ENCODE assay signal across 8 cellular contexts in genomic region chr12:39103552-39104165, GRCh38.
DNase-seq lines count a peak whose midpoint lies in the region; ATAC-seq and TF ChIP-seq lines count a peak whose summit lies in the region.

No MANE protein-coding gene starts in this region.

- no peaks in the 10 kb centered on the region for H3K9me3 ChIP-seq in tibial artery

- H3K36me3 ChIP-seq in tibial artery: no peaks in the 10 kb centered on the region

- no peak overlapping the region for H3K4me3 ChIP-seq in HL-60 (replicated peaks; ENCODE audit: insufficient read depth, low read length)
- H3K4me3 ChIP-seq in cardiac fibroblast (replicated peaks in 1 of 2; ENCODE audit: low read depth in 2 of 2, low read length in 2 of 2): no peak overlapping the region
- no peak overlapping the region for H3K4me3 ChIP-seq in tibial artery

- ATAC-seq in activated T-cell treated with anti-CD3 and anti-CD28 coated beads, Interleukin-2, amount 50 U/mL, for 72 hours (replicated peaks in 1 of 2): peak; percentile 70 to 83
- ATAC-seq in GM21619 (IDR thresholded peaks at IDR 0.05; ENCODE audit: unreplicated experiment): peak; percentile 99

- no peak overlapping the region for H3K4me3 Mint-ChIP-seq in activated T-cell treated with anti-CD3 and anti-CD28 coated beads, Interleukin-2, amount 50 U/mL, for 72 hours

- no peaks in the 10 kb centered on the region for H3K4me1 ChIP-seq in tibial artery

- H3K27ac ChIP-seq in HL-60 (replicated peaks) (no peak overlapping the region), tibial artery (no peak overlapping the region)

- no peaks in the 10 kb centered on the region for H3K36me3 Mint-ChIP-seq in activated T-cell treated with anti-CD3 and anti-CD28 coated beads, Interleukin-2, amount 50 U/mL, for 72 hours (ENCODE audit: insufficient read depth in 2 of 2)

- intact Hi-C loops in tibial artery (cut with DNase I; ENCODE audit: low total_unique reads): loop anchor here (5.0 kb wide), 2 partner anchors 191 to 776 kb away; no protein-coding TSS in a partner anchor

- peak; percentile 4 to 30 for DNase-seq in activated T-cell treated with anti-CD3 and anti-CD28 coated beads, Interleukin-2, amount 50 U/mL, for 72 hours
- DNase-seq in activated T-cell treated with anti-CD3 and anti-CD28 coated beads, Interleukin-2, amount 50 U/mL, for 1 hour: no peak
- DNase-seq in HL-60 (ENCODE audit: low read depth in 1 of 2, low spot score in 1 of 2) (peak; percentile 21 to 23), NOMO-1 treated with DMSO at 0.1 percent for 48 hours (lab: John Stamatoyannopoulos, UW; ENCODE audit: unreplicated experiment) (peak; percentile 39), cardiac fibroblast (ENCODE audit: low read depth in 2 of 2) (peak; percentile 69 to 82), kidney glomerular epithelial cell (lab: John Stamatoyannopoulos, UW) (peak; percentile 81), tibial artery (no peak)

- no peaks in the 10 kb centered on the region for H3K27me3 ChIP-seq in HL-60 (ENCODE audit: insufficient read depth, poor library complexity, severe bottlenecking)
- H3K27me3 ChIP-seq in tibial artery: no peaks in the 10 kb centered on the region

- no peak overlapping the region for H3K27ac Mint-ChIP-seq in activated T-cell treated with anti-CD3 and anti-CD28 coated beads, Interleukin-2, amount 50 U/mL, for 72 hours

- TF ChIP-seq CTCF in HL-60 (IDR thresholded peaks at IDR 0.05; ENCODE audit: insufficient read depth, low read length) (peak; percentile 21), cardiac fibroblast (IDR thresholded peaks at IDR 0.05; ENCODE audit: low read depth, low read length) (peak; percentile 70), tibial artery (IDR thresholded peaks at IDR 0.05) (peak; percentile 60 to 71)

- H3K9me3 Mint-ChIP-seq in activated T-cell treated with anti-CD3 and anti-CD28 coated beads, Interleukin-2, amount 50 U/mL, for 72 hours: no peaks in the 10 kb centered on the region

- H3K27me3 Mint-ChIP-seq in activated T-cell treated with anti-CD3 and anti-CD28 coated beads, Interleukin-2, amount 50 U/mL, for 72 hours (ENCODE audit: low read depth): no peaks in the 10 kb centered on the region

- no peaks in the 10 kb centered on the region for H3K4me1 Mint-ChIP-seq in activated T-cell treated with anti-CD3 and anti-CD28 coated beads, Interleukin-2, amount 50 U/mL, for 72 hours (ENCODE audit: low read depth)

Comparison
In these comparisons a context has a peak if more than half of its experiments do, and no peak if none do; other contexts are left out.
1. DNase-seq: peak in activated T-cell treated with anti-CD3 and anti-CD28 coated beads, Interleukin-2, amount 50 U/mL, for 72 hours (2 of 2), HL-60 (2 of 2), NOMO-1 treated with DMSO at 0.1 percent for 48 hours (single experiment), cardiac fibroblast (2 of 2) and kidney glomerular epithelial cell (single experiment); none in activated T-cell treated with anti-CD3 and anti-CD28 coated beads, Interleukin-2, amount 50 U/mL, for 1 hour (single experiment) and tibial artery (0 of 2).
2. Peak in every context shown above with its lines, with median percentiles within 50 percentile points of each other: CTCF ChIP-seq.